Comparison of ENCODE assay signal across 8 cellular contexts in the genomic region with DNA sequence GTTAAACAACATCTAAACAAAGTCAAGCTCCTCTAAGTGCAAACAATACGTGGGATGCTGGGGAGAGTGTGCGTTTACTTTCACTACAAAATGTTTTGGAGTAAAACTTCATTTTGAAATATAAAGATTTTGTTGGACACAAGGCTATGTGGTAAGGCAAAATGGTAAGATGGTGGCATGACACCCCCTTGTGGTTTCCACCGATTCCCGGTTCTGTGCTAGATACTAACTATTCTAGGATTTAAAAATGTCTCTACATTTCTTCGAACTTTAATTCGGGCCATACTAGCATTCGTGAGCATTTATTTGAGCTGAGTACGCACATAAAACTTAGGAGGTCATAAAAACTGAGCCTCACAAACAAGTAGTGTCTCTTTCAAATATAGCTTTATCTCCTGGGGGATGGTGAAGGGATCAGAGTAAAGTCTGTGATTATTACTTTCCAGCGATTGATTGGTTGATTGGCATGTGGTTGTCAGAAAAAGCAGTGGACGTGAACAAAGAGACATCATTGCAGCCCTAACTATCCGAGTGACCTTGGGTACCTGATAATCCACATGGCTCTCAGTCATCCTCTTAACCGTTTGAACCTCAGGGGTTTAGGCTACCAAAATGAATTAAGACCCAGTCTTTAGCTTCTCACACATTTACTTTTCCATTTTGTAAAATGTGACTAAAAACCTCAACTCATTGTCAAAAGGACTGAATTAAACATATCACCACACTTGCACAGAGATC. TPM values are rescaled to one million over a fixed set of nuclear protein-coding genes. Genes with fewer than 3 reads are reported as not detected.
A peak's percentile ranks its signal among the peaks of the same experiment; 100 is the strongest.
DNase-seq lines count a peak whose midpoint lies in the region; ATAC-seq and TF ChIP-seq lines count a peak whose summit lies in the region.

No MANE protein-coding gene starts in this region.

- BruUV-seq in OCI-LY7 (replicated peaks; lab: Mats Ljungman, UMichigan): no TSS peak

- peak; percentile 8 for DNase-seq in COLO668 (lab: John Stamatoyannopoulos, UW; ENCODE audit: unreplicated experiment)
- peak; percentile 34 to 56 for DNase-seq in HAP-1 (ENCODE audit: low spot score in 2 of 2)
- DNase-seq in OCI-LY7 (ENCODE audit: low spot score): peak; percentile 61
- peak; percentile 64 to 78 for DNase-seq in cardiac fibroblast (ENCODE audit: low read depth in 2 of 2)
- DNase-seq in medulla oblongata (ENCODE audit: extremely low spot score): peak; percentile 55
- DNase-seq in type B pancreatic cell (ENCODE audit: extremely low spot score, unreplicated experiment): no peak
- no peak for DNase-seq in DMS153 (lab: John Stamatoyannopoulos, UW)

- H3K36me3 ChIP-seq in HAP-1 (replicated peaks) (peaks cover 14% of the 10 kb centered on the region), OCI-LY7 (ENCODE audit: insufficient read depth, low read length) (peaks cover 24% of the 10 kb centered on the region)

- H3K9me2 ChIP-seq in OCI-LY7 (ENCODE audit: insufficient read depth, low read length): no peaks in the 10 kb centered on the region

- no peak overlapping the region for H3K4me3 ChIP-seq in HAP-1
- peak overlapping the region; percentile 90 for H3K4me3 ChIP-seq in OCI-LY7 (ENCODE audit: low read depth, low read length, poor library complexity, severe bottlenecking)
- H3K4me3 ChIP-seq in cardiac fibroblast (replicated peaks in 1 of 2; ENCODE audit: low read depth in 2 of 2, low read length in 2 of 2): peak overlapping the region; percentile 86 to 96

- peaks cover 13% of the 10 kb centered on the region for H3K4me1 Mint-ChIP-seq in type B pancreatic cell (ENCODE audit: unreplicated experiment)

- peaks cover 37% of the 10 kb centered on the region for H3K79me2 ChIP-seq in OCI-LY7 (ENCODE audit: insufficient read depth, low read depth, low read length)

- CTCF ChIA-PET in OCI-LY7 (lab: Charles Lee; ENCODE audit: unreplicated experiment): interaction anchor here (0.9 to 1.5 kb wide), 4 partner anchors 27 to 306 kb away, joined by 3 to 8 read pairs (median 4); a partner anchor contains a TSS

- TF ChIP-seq CTCF in OCI-LY7 (conservative IDR thresholded peaks at IDR 0.05; ENCODE audit: low read length) (peak; percentile 83), cardiac fibroblast (IDR thresholded peaks at IDR 0.05; ENCODE audit: low read depth, low read length) (peak; percentile 53), type B pancreatic cell (conservative IDR thresholded peaks at IDR 0.05) (peak; percentile 73)

- peaks cover 8% of the 10 kb centered on the region for H3K36me3 Mint-ChIP-seq in type B pancreatic cell

- peak overlapping the region; percentile 63 for H3K27ac Mint-ChIP-seq in type B pancreatic cell

- H3K27ac ChIP-seq in OCI-LY7 (ENCODE audit: low read depth, low read length, poor library complexity, severe bottlenecking): peak overlapping the region; percentile 1

- peaks cover 12% of the 10 kb centered on the region; the same call in 1 of the 2 replicates for H4K20me1 ChIP-seq in OCI-LY7 (ENCODE audit: insufficient read depth, low read length)

- peaks cover 19% of the 10 kb centered on the region for H3K4me1 ChIP-seq in HAP-1
- peaks cover 24% of the 10 kb centered on the region for H3K4me1 ChIP-seq in OCI-LY7 (ENCODE audit: insufficient read depth, low read length, poor library complexity, severe bottlenecking)

- H3K4me2 ChIP-seq in OCI-LY7 (ENCODE audit: low read length): peak overlapping the region; percentile 81

- H3K9me3 ChIP-seq in HAP-1 (no peaks in the 10 kb centered on the region), OCI-LY7 (ENCODE audit: low read length) (no peaks in the 10 kb centered on the region)

- H3K27me3 ChIP-seq in HAP-1 (ENCODE audit: low read depth): no peaks in the 10 kb centered on the region

- POLR2A ChIA-PET in OCI-LY7 (lab: Charles Lee): interaction anchor here (0.6 to 3.9 kb wide), 22 partner anchors 9 to 895 kb away, joined by 3 to 15 read pairs (median 4); a partner anchor contains a TSS

- peak overlapping the region; percentile 77 for H2AFZ ChIP-seq in OCI-LY7 (ENCODE audit: low read length)

- peak overlapping the region; percentile 81 for H3K4me3 Mint-ChIP-seq in type B pancreatic cell

- peaks cover 4% of the 10 kb centered on the region for H3K27me3 Mint-ChIP-seq in type B pancreatic cell

- intact Hi-C loops in OCI-LY7 (cut with micrococcal nuclease; ENCODE audit: unreplicated experiment): loop anchor here (1.0 to 5.0 kb wide), 7 partner anchors 117 to 331 kb away; a partner anchor contains a TSS

- ATAC-seq in HG02759 (IDR thresholded peaks at IDR 0.05; ENCODE audit: unreplicated experiment): no peak

- H3K9me3 Mint-ChIP-seq in type B pancreatic cell: no peaks in the 10 kb centered on the region

- in situ Hi-C loops in HAP-1 (cut with MboI; ENCODE audit: low sequenced_read_pairs): loop anchor here (10.0 to 25.0 kb wide), 3 partner anchors 184 to 884 kb away; a partner anchor contains a TSS

RNA-seq across cellular contexts. Expression of a gene that starts 1.1 kb away (rescaled TPM):
- 44.3 and 61.3 TPM in 2 replicates for total RNA-seq in OCI-LY7 (2014; rRNA removed; shearing (Covaris generic))
- total RNA-seq in OCI-LY7 (2022) (59.3 and 63.5 TPM in 2 replicates), type B pancreatic cell (ENCODE audit: low replicate concordance) (24.9 and 33.2 TPM in 2 replicates)

RNA-seq across cellular contexts. Expression of a gene that starts 25.8 kb away (rescaled TPM):
- 23.0 and 31.7 TPM in 2 replicates for total RNA-seq in OCI-LY7 (2014; rRNA removed; shearing (Covaris generic))
- 41.8 and 45.1 TPM in 2 replicates for total RNA-seq in OCI-LY7 (2022)
- total RNA-seq in type B pancreatic cell (ENCODE audit: low replicate concordance): 42.3 and 53.3 TPM in 2 replicates

Comparison
In these comparisons a context has a peak if more than half of its experiments do, and no peak if none do; other contexts are left out.
1. DNase-seq: peak in COLO668 (single experiment), HAP-1 (2 of 2), OCI-LY7 (single experiment), cardiac fibroblast (2 of 2) and medulla oblongata (single experiment); none in type B pancreatic cell (single experiment) and DMS153 (single experiment).
2. Peak in every context shown above with its lines, with median percentiles within 50 percentile points of each other: CTCF ChIP-seq.